In the genomic region with DNA sequence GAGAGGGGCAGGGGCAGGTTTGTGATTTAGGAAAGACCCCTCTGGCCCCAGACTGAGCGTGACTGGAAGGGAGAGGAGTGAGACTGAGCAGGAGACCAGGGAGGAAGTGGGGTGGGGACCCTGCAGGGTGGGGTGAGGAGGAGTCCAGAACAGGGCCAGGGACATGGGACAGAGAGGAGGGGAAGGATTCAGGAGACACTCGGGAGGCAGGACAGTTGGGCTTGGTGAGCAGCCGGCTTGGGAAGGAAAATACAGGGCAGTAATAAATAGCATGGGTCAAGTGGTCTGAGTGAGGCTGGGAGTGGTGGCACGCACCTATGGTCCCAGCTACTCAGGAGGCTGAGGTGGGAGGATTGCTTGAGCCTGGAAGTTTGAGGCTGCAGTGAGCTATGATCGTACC, we compare ENCODE assay signal across 14 cellular contexts. TPM values are rescaled to one million over a fixed set of nuclear protein-coding genes. Genes with fewer than 3 reads are reported as not detected.
DNase-seq lines count a peak whose midpoint lies in the region; ATAC-seq and TF ChIP-seq lines count a peak whose summit lies in the region.
"Had no signal": no experiment of that assay in that cellular context is flagged by ENCODE, and none has a peak within 500 bp of the region (broad histone marks: within the 10 kb centered on the region; RNA-seq: fewer than 3 reads in every experiment).

No MANE protein-coding gene starts in this region.

- BruUV-seq in PC-3 (replicated peaks; lab: Mats Ljungman, UMichigan) = no TSS peak

- H3K4me1 ChIP-seq in PC-3 (ENCODE audit: insufficient read depth, low read length) = no peaks in the 10 kb centered on the region
- H3K4me1 ChIP-seq in skeletal muscle satellite cell (ENCODE audit: control insufficient read depth, insufficient read depth, low read length) = peaks cover 18% of the 10 kb centered on the region
- H3K4me1 ChIP-seq in Peyer's patch = peaks cover 0 to 10% (median 0%) of the 10 kb centered on the region in 4 donors

- TF ChIP-seq CTCF in PC-3 (conservative IDR thresholded peaks at IDR 0.05; ENCODE audit: low read depth, low read length) (no peak), chondrocyte (IDR thresholded peaks at IDR 0.05) (no peak), Peyer's patch (IDR thresholded peaks at IDR 0.05) (no peak)

- intact Hi-C loops in PC-3 (cut with micrococcal nuclease) = no loop called here

- H3K4me3 Mint-ChIP-seq in activated T-cell treated with anti-CD3 and anti-CD28 coated beads, Interleukin-2, amount 50 U/mL, for 72 hours = peak overlapping the region; percentile 52 to 74
- H3K4me3 Mint-ChIP-seq in chondrocyte (ENCODE audit: unreplicated experiment) = no peak overlapping the region

- H3F3A ChIP-seq in PC-3 (ENCODE audit: low read length, unreplicated experiment) = no peaks in the 10 kb centered on the region

- H3K27ac ChIP-seq in PC-3 (ENCODE audit: low read length) = no peak overlapping the region
- H3K27ac ChIP-seq in Peyer's patch = peak overlapping the region in 1 of 4 donors; percentile 10

- TF ChIP-seq POLR2A in Peyer's patch (IDR thresholded peaks at IDR 0.05) = no peak

- peak overlapping the region; percentile 82; the same call in 1 of the 2 replicates for H3K4me2 ChIP-seq in PC-3 (ENCODE audit: low read length)
- H3K4me2 ChIP-seq in skeletal muscle satellite cell (ENCODE audit: low read length) = peak overlapping the region; percentile 43

- H3K36me3 Mint-ChIP-seq in activated T-cell treated with anti-CD3 and anti-CD28 coated beads, Interleukin-2, amount 50 U/mL, for 72 hours (ENCODE audit: insufficient read depth in 2 of 2) = peaks cover 1 to 3% of the 10 kb centered on the region in 2 donors
- peaks cover 8% of the 10 kb centered on the region for H3K36me3 Mint-ChIP-seq in chondrocyte (ENCODE audit: low read depth)

- no peak for ATAC-seq in activated T-cell treated with anti-CD3 and anti-CD28 coated beads, Interleukin-2, amount 50 U/mL, for 72 hours (replicated peaks in 1 of 2)
- no peak for ATAC-seq in PC-3
- ATAC-seq: left ventricle myocardium superior had no signal

- no peaks in the 10 kb centered on the region for H3K27me3 ChIP-seq in PC-3 (ENCODE audit: low read length)
- no peaks in the 10 kb centered on the region for H3K27me3 ChIP-seq in skeletal muscle satellite cell (ENCODE audit: control insufficient read depth, insufficient read depth, low read length)
- H3K27me3 ChIP-seq in Peyer's patch = no peaks in the 10 kb centered on the region
- H3K27me3 ChIP-seq: colonic mucosa, esophagus squamous epithelium had no signal

- no peaks in the 10 kb centered on the region for H3K9me3 Mint-ChIP-seq in activated T-cell treated with anti-CD3 and anti-CD28 coated beads, Interleukin-2, amount 50 U/mL, for 72 hours
- no peaks in the 10 kb centered on the region for H3K9me3 Mint-ChIP-seq in chondrocyte (ENCODE audit: low read depth)

- POLR2A ChIA-PET in PC-3 (lab: Charles Lee; ENCODE audit: unreplicated experiment) = no interaction called here

- H3K9me2 ChIP-seq in PC-3 (replicated peaks; ENCODE audit: low read length) = no peaks in the 10 kb centered on the region

- H3K4me3 ChIP-seq in PC-3 (ENCODE audit: low read length) (no peak overlapping the region), skeletal muscle satellite cell (ENCODE audit: low read length) (no peak overlapping the region), Peyer's patch (no peak overlapping the region)

- peaks cover 2% of the 10 kb centered on the region; the same call in 1 of the 2 replicates for H4K20me1 ChIP-seq in PC-3 (ENCODE audit: low read length)

- H3K36me3 ChIP-seq in PC-3 (ENCODE audit: low read depth, low read length) = no peaks in the 10 kb centered on the region
- no peaks in the 10 kb centered on the region for H3K36me3 ChIP-seq in skeletal muscle satellite cell (ENCODE audit: insufficient read depth, low read length)
- H3K36me3 ChIP-seq in Peyer's patch = no peaks in the 10 kb centered on the region
- H3K36me3 ChIP-seq: colonic mucosa, esophagus squamous epithelium, tibial artery had no signal

- H3K27ac Mint-ChIP-seq in activated T-cell treated with anti-CD3 and anti-CD28 coated beads, Interleukin-2, amount 50 U/mL, for 72 hours = no peak overlapping the region
- peak overlapping the region; percentile 43 for H3K27ac Mint-ChIP-seq in chondrocyte (ENCODE audit: unreplicated experiment)

- peaks cover 35% of the 10 kb centered on the region for H3K27me3 Mint-ChIP-seq in activated T-cell treated with anti-CD3 and anti-CD28 coated beads, Interleukin-2, amount 50 U/mL, for 72 hours (ENCODE audit: low read depth)
- H3K27me3 Mint-ChIP-seq in chondrocyte (ENCODE audit: low read depth) = no peaks in the 10 kb centered on the region

- H3K9ac ChIP-seq in PC-3 (ENCODE audit: low read length) (no peak overlapping the region), skeletal muscle satellite cell (ENCODE audit: low read depth, low read length) (no peak overlapping the region)

- no peaks in the 10 kb centered on the region for H3K9me3 ChIP-seq in PC-3 (ENCODE audit: low read length)
- no peaks in the 10 kb centered on the region for H3K9me3 ChIP-seq in skeletal muscle satellite cell (replicated peaks; ENCODE audit: low read length)
- no peaks in the 10 kb centered on the region for H3K9me3 ChIP-seq in Peyer's patch
- H3K9me3 ChIP-seq: colonic mucosa, esophagus squamous epithelium, tibial artery had no signal

- H3K79me2 ChIP-seq in PC-3 (ENCODE audit: low read length) = no peaks in the 10 kb centered on the region

- DNase-seq in activated T-cell treated with anti-CD3 and anti-CD28 coated beads, Interleukin-2, amount 50 U/mL, for 72 hours = no peak
- DNase-seq in activated T-cell treated with anti-CD3 and anti-CD28 coated beads for 4 hours (no peak), PC-3 (no peak), chondrocyte (ENCODE audit: low spot score) (no peak), Peyer's patch (no peak), amygdala (lab: John Stamatoyannopoulos, UW) (no peak), NCI-H226 (no peak)
- DNase-seq: colonic mucosa, DMS153, esophagus squamous epithelium, left ventricle myocardium superior, NCI-H446 treated with DMSO at 0.1 percent for 48 hours, tibial artery had no signal

- H2AFZ ChIP-seq in PC-3 (ENCODE audit: low read length) = no peak overlapping the region

- CTCF ChIA-PET in PC-3 (lab: Charles Lee) = interaction anchor here (4.0 kb wide), 1 partner anchor 38 kb away, joined by 60 read pairs; no protein-coding TSS in a partner anchor

- H3K4me1 Mint-ChIP-seq in activated T-cell treated with anti-CD3 and anti-CD28 coated beads, Interleukin-2, amount 50 U/mL, for 72 hours (ENCODE audit: low read depth) = peaks cover 39% of the 10 kb centered on the region
- peaks cover 15% of the 10 kb centered on the region for H3K4me1 Mint-ChIP-seq in chondrocyte (ENCODE audit: low read depth)

RNA-seq across cellular contexts. Expression of a gene that starts 9.4 kb away (rescaled TPM):
- total RNA-seq in activated T-cell treated with anti-CD3 and anti-CD28 coated beads, Interleukin-2, amount 50 U/mL, for 72 hours = 10 to 100 TPM; 20.3 to 24.6 TPM
- total RNA-seq in PC-3 (2014; rRNA removed) (35.8 and 60.5 TPM in 2 replicates), chondrocyte (25.5 to 50.9 TPM (median 43.8 TPM) in 3 replicates), Peyer's patch (10 to 100 TPM in 2 of 4 donors, 1 to 10 TPM in 1, under 1 TPM in 1; 0.85 to 56.1 (median 9.6) TPM)
- 0.66 and 1.0 TPM in 2 replicates for total RNA-seq in skeletal muscle satellite cell (2012; rRNA removed)

RNA-seq across cellular contexts. Expression of a gene that starts 19.6 kb away (rescaled TPM):
- total RNA-seq in activated T-cell treated with anti-CD3 and anti-CD28 coated beads, Interleukin-2, amount 50 U/mL, for 72 hours = 1 to 10 TPM; 4.1 to 4.9 TPM
- total RNA-seq in PC-3 (2014; rRNA removed) (9.5 and 12.9 TPM in 2 replicates), chondrocyte (11.5 to 16.0 TPM (median 13.7 TPM) in 3 replicates), Peyer's patch (10 to 100 TPM in 1 of 4 donors, 1 to 10 TPM in 2, under 1 TPM in 1; 0.53 to 42.1 (median 4.3) TPM)
- 5.1 and 5.7 TPM in 2 replicates for total RNA-seq in skeletal muscle satellite cell (2012; rRNA removed)

RNA-seq across cellular contexts. Expression of a gene that starts 21.0 kb away (rescaled TPM):
- total RNA-seq in activated T-cell treated with anti-CD3 and anti-CD28 coated beads, Interleukin-2, amount 50 U/mL, for 72 hours = 1 to 10 TPM; 6.7 to 6.8 TPM
- total RNA-seq in PC-3 (2014; rRNA removed) (2.5 and 4.7 TPM in 2 replicates), chondrocyte (0.52 to 0.63 TPM in 2 of 3 replicates, not detected in the other), Peyer's patch (1 to 10 TPM in 2 of 4 donors, not detected in 2; 1.5 to 1.7 TPM)
- 1.3 and 1.8 TPM in 2 replicates for total RNA-seq in skeletal muscle satellite cell (2012; rRNA removed)

RNA-seq across cellular contexts. Expression of a gene that starts 30.1 kb away (rescaled TPM):
- total RNA-seq in activated T-cell treated with anti-CD3 and anti-CD28 coated beads, Interleukin-2, amount 50 U/mL, for 72 hours = 100 to 1,000 TPM; 120 to 133 TPM
- total RNA-seq in PC-3 (2014; rRNA removed) (120 and 158 TPM in 2 replicates), chondrocyte (65.6 to 145 TPM (median 142 TPM) in 3 replicates), Peyer's patch (100 to 1,000 TPM in 3 of 4 donors, 10 to 100 TPM in 1; 81.7 to 123 (median 112) TPM)
- total RNA-seq in skeletal muscle satellite cell (2012; rRNA removed) = 81.9 and 97.9 TPM in 2 replicates

RNA-seq across cellular contexts. Expression of a gene that starts 53.5 kb away (rescaled TPM):
- 10 to 100 TPM; 71.0 to 73.9 TPM for total RNA-seq in activated T-cell treated with anti-CD3 and anti-CD28 coated beads, Interleukin-2, amount 50 U/mL, for 72 hours
- total RNA-seq in PC-3 (2014; rRNA removed) = 56.2 and 57.3 TPM in 2 replicates
- total RNA-seq in chondrocyte = 72.4 to 93.1 TPM (median 77.9 TPM) in 3 replicates
- 167 and 201 TPM in 2 replicates for total RNA-seq in skeletal muscle satellite cell (2012; rRNA removed)
- 10 to 100 TPM; 39.9 to 69.3 (median 52.5) TPM for total RNA-seq in Peyer's patch
